Comparison of ENCODE assay signal across 18 cellular contexts in genomic region chr2:131039101-131039440, GRCh38. TPM values are rescaled to one million over a fixed set of nuclear protein-coding genes. Genes with fewer than 3 reads are reported as not detected.
A peak's percentile ranks its signal among the peaks of the same experiment; 100 is the strongest.
DNase-seq lines count a peak whose midpoint lies in the region; ATAC-seq and TF ChIP-seq lines count a peak whose summit lies in the region.
"Had no signal": no experiment of that assay in that cellular context is flagged by ENCODE, and none has a peak within 500 bp of the region (broad histone marks: within the 10 kb centered on the region; RNA-seq: fewer than 3 reads in every experiment).

No MANE protein-coding gene starts in this region.

- whole genome bisulfite sequencing in lower leg skin, 2 donors = 94 to 99% methylated on average over 9 of the region's 9 CpGs
- 92 to 99% (median 94%) methylated on average over 9 of the region's 9 CpGs for WGBS in stomach, 5 donors

- no peak for ATAC-seq in left ventricle myocardium superior
- ATAC-seq in left cardiac atrium = no peak
- ATAC-seq in HG03460 (IDR thresholded peaks at IDR 0.05; ENCODE audit: unreplicated experiment) = no peak
- ATAC-seq: A549, HepG2 had no signal

- DNase-seq in left ventricle myocardium superior = peak; percentile 17
- no peak for DNase-seq in left cardiac atrium
- no peak for DNase-seq in RWPE1 (ENCODE audit: low spot score)
- peak; percentile 11 to 64 for DNase-seq in lower leg skin (ENCODE audit: low spot score in 2 of 2)
- no peak for DNase-seq in substantia nigra (lab: John Stamatoyannopoulos, UW)
- DNase-seq in NCI-H2171 treated with DMSO at 0.1 percent for 48 hours (lab: John Stamatoyannopoulos, UW) = no peak
- DNase-seq in stomach = no peak
- DNase-seq: Caco-2, DMS153, KG1, NCI-H1436, NCI-H2029, NCI-H748 treated with DMSO at 0.1 percent for 48 hours, OCI-M1 had no signal

- POLR2A ChIA-PET in RWPE1 (lab: Yijun Ruan, JAX; ENCODE audit: low non-redundant PET) = no interaction called here

- H3K4me3 ChIP-seq in lower leg skin (ENCODE audit: low read depth, poor library complexity, severe bottlenecking) (no peak overlapping the region), stomach (no peak overlapping the region)
- H3K4me3 ChIP-seq: A549; BLaER1 treated with 17β-estradiol and CSF1 and Interleukin-3, amounts not matched to agents 10 nM and 100 nM had no signal

- H3K27me3 ChIP-seq in stomach = peaks cover 0 to 71% (median 19%) of the 10 kb centered on the region in 3 donors

- H3K4me1 ChIP-seq in stomach = peaks cover 19 to 37% (median 27%) of the 10 kb centered on the region in 4 donors
- H3K4me1 ChIP-seq: Caco-2 had no signal

- H3K36me3 ChIP-seq in stomach = peaks cover 0 to 3% (median 0%) of the 10 kb centered on the region in 4 donors
- H3K36me3 ChIP-seq: BLaER1 treated with 17β-estradiol and CSF1 and Interleukin-3, amounts not matched to agents 10 nM and 100 nM had no signal

- CTCF ChIA-PET in RWPE1 (lab: Yijun Ruan, JAX) = no interaction called here

- intact Hi-C loops in left ventricle myocardium superior (cut with micrococcal nuclease) = no loop called here
- intact Hi-C loops in left cardiac atrium (cut with DNase I) = no loop called here
- intact Hi-C loops in lower leg skin (cut with DNase I; ENCODE audit: low total_unique reads) = no loop called here
- intact Hi-C loops in stomach (cut with DNase I; ENCODE audit: low total_unique reads) = no loop called here

- peak overlapping the region; percentile 18 for H3K27ac ChIP-seq in RWPE1
- peak overlapping the region; percentile 46 for H3K27ac ChIP-seq in substantia nigra (ENCODE audit: low read depth, low read length, poor library complexity, severe bottlenecking)
- no peak overlapping the region for H3K27ac ChIP-seq in stomach
- H3K27ac ChIP-seq: A549; BLaER1 treated with 17β-estradiol and CSF1 and Interleukin-3, amounts not matched to agents 10 nM and 100 nM had no signal

- TF ChIP-seq EP300 in stomach (IDR thresholded peaks at IDR 0.05) = no peak

- no peak for TF ChIP-seq CTCF in RWPE1 (conservative IDR thresholded peaks at IDR 0.05; ENCODE audit: low read depth)
- TF ChIP-seq CTCF in lower leg skin (IDR thresholded peaks at IDR 0.05) = no peak
- no peak for TF ChIP-seq CTCF in stomach (IDR thresholded peaks at IDR 0.05)

- no peaks in the 10 kb centered on the region for H3K9me3 ChIP-seq in stomach
- H3K9me3 ChIP-seq: A549; BLaER1 treated with 17β-estradiol and CSF1 and Interleukin-3, amounts not matched to agents 10 nM and 100 nM; Caco-2 had no signal

- TF ChIP-seq POLR2A in lower leg skin (IDR thresholded peaks at IDR 0.05) (no peak), stomach (IDR thresholded peaks at IDR 0.05) (no peak)

RNA-seq across cellular contexts. Expression of gene FAM168B, which starts 54.2 kb away (rescaled TPM):
- total RNA-seq in left ventricle myocardium superior = 96.1 TPM
- total RNA-seq in left cardiac atrium = 10 to 100 TPM; 78.7 to 94.7 TPM
- 100 to 1,000 TPM in 1 of 4 donors, 10 to 100 TPM in 3; 56.4 to 108 (median 86.9) TPM for total RNA-seq in lower leg skin
- total RNA-seq in stomach = 100 to 1,000 TPM in 1 of 5 donors, 10 to 100 TPM in 3, 1 to 10 TPM in 1; 8.2 to 103 (median 72.4) TPM
- 10 to 100 TPM; 18.0 to 31.0 (median 30.1) TPM for polyA plus RNA-seq in stomach

Comparison
In these comparisons a context has a peak if more than half of its experiments do, and no peak if none do; other contexts are left out.
1. DNase-seq: peak in left ventricle myocardium superior (single experiment) and lower leg skin (2 of 2); none in left cardiac atrium (single experiment), RWPE1 (single experiment), substantia nigra (0 of 49), NCI-H2171 treated with DMSO at 0.1 percent for 48 hours (single experiment) and stomach (single experiment).
2. H3K27ac ChIP-seq: peak in RWPE1 (single experiment) and substantia nigra (single experiment); none in stomach (0 of 5).